ENCODE assay signal across 1 cellular context in genomic region chr12:107364875-107365518, GRCh38.
TF ChIP-seq lines count a peak whose summit lies in the region.

No MANE protein-coding gene starts in this region.

TF ChIP-seq in HepG2, 621 proteins besides CTCF, POLR2A, EP300 and RAD21 (continued from another document):
- TF ChIP-seq ARID5B (CRISPR knock-in tag; IDR thresholded peaks at IDR 0.05) = peak; percentile 73
- peak; percentile 34; the same call in 1 of the 2 replicates for TF ChIP-seq NCOA2 (CRISPR knock-in tag; IDR thresholded peaks at IDR 0.05)
- no peak for TF ChIP-seq IKZF4 (CRISPR knock-in tag; IDR thresholded peaks at IDR 0.05; ENCODE audit: borderline replicate concordance, low read depth, not compliant biosample characterization)
- TF ChIP-seq IKZF5 (CRISPR knock-in tag; IDR thresholded peaks at IDR 0.05) = no peak
- TF ChIP-seq HNF4A (CRISPR knock-in tag; IDR thresholded peaks at IDR 0.05) = peak; percentile 58
- TF ChIP-seq HBP1 (CRISPR knock-in tag; IDR thresholded peaks at IDR 0.05; ENCODE audit: low read depth) = no peak
- TF ChIP-seq ZNF776 (CRISPR knock-in tag; IDR thresholded peaks at IDR 0.05) = no peak
- TF ChIP-seq YEATS2 (CRISPR knock-in tag; IDR thresholded peaks at IDR 0.05; ENCODE audit: borderline replicate concordance) = no peak
- no peak for TF ChIP-seq ZNF367 (CRISPR knock-in tag; IDR thresholded peaks at IDR 0.05; ENCODE audit: borderline replicate concordance)
- TF ChIP-seq ZNF629 (CRISPR knock-in tag; conservative IDR thresholded peaks at IDR 0.05) = peak; percentile 93
- no peak for TF ChIP-seq SMARCC2 (IDR thresholded peaks at IDR 0.05)
- TF ChIP-seq ZNF430 (CRISPR knock-in tag; IDR thresholded peaks at IDR 0.05) = no peak
- no peak for TF ChIP-seq RBAK (CRISPR knock-in tag; IDR thresholded peaks at IDR 0.05)
- no peak for TF ChIP-seq ZSCAN25 (CRISPR knock-in tag; IDR thresholded peaks at IDR 0.05)
- TF ChIP-seq ZNF850 (CRISPR knock-in tag; conservative IDR thresholded peaks at IDR 0.05) = no peak
- no peak for TF ChIP-seq ZNF660 (CRISPR knock-in tag; IDR thresholded peaks at IDR 0.05; ENCODE audit: borderline replicate concordance, low read depth)
